In genomic region chr22:32325416-32325801, GRCh38 we compare ENCODE assay signal across 16 cellular contexts. TPM values are rescaled to one million over a fixed set of nuclear protein-coding genes. Genes with fewer than 3 reads are reported as not detected.
DNase-seq lines count a peak whose midpoint lies in the region; ATAC-seq, FAIRE-seq and TF ChIP-seq lines count a peak whose summit lies in the region.
"Had no signal": no experiment of that assay in that cellular context is flagged by ENCODE, and none has a peak within 500 bp of the region (broad histone marks: within the 10 kb centered on the region; RNA-seq: fewer than 3 reads in every experiment).

No MANE protein-coding gene starts in this region.

- peak overlapping the region; percentile 97 for H2BK12ac ChIP-seq in H1 (ENCODE audit: low read depth, low read length)

- H2BK20ac ChIP-seq in H1 (ENCODE audit: low read length): peak overlapping the region; percentile 88

- H4K91ac ChIP-seq in H1 (replicated peaks; ENCODE audit: insufficient read length, low read length): peak overlapping the region; percentile 96

- H2BK5ac ChIP-seq in H1 (ENCODE audit: low read depth, low read length): peak overlapping the region; percentile 94; the same call in 1 of the 2 replicates

- H4K5ac ChIP-seq in H1 (ENCODE audit: insufficient read length, low read depth, low read length): no peak overlapping the region

- H3K4me1 ChIP-seq in cardiac muscle cell (ENCODE audit: low read depth) (no peaks in the 10 kb centered on the region), H1 (replicated peaks in 1 of 4; ENCODE audit: control insufficient read depth in 3 of 4, insufficient read depth in 4 of 4, low read length in 3 of 4) (peaks cover 0 to 12% (median 10%) of the 10 kb centered on the region in 4 experiments; a peak in 6 of 7 replicates), gastrocnemius medialis (no peaks in the 10 kb centered on the region), hepatocyte (ENCODE audit: insufficient read depth) (no peaks in the 10 kb centered on the region)
- H3K4me1 ChIP-seq: uterus had no signal

- no peak for TF ChIP-seq POLR2A in H1 (IDR thresholded peaks at IDR 0.05; ENCODE audit: control extremely low read depth in 1 of 2, low read depth in 2 of 2, low read length in 2 of 2)
- TF ChIP-seq POLR2A in gastrocnemius medialis (IDR thresholded peaks at IDR 0.05): no peak

- no peak for FAIRE-seq in H1 (lab: Jason Lieb, UNC)

- no peaks in the 10 kb centered on the region for H3K27me3 ChIP-seq in cardiac muscle cell
- no peaks in the 10 kb centered on the region; a peak in 2 of 7 replicates for H3K27me3 ChIP-seq in H1 (replicated peaks in 1 of 4; ENCODE audit: control insufficient read depth in 3 of 4, extremely low read depth in 1 of 4, insufficient read depth in 3 of 4, low read length in 3 of 4)
- no peaks in the 10 kb centered on the region for H3K27me3 ChIP-seq in gastrocnemius medialis
- H3K27me3 ChIP-seq in hepatocyte: no peaks in the 10 kb centered on the region
- H3K27me3 ChIP-seq: uterus had no signal

- POLR2A ChIA-PET in H1 (lab: Charles Lee; ENCODE audit: partially characterized antibody): interaction anchor here (0.9 to 1.3 kb wide), 3 partner anchors 11 to 20 kb away, joined by 3 to 7 read pairs (median 4); no protein-coding TSS in a partner anchor

- no peak overlapping the region for H3K23ac ChIP-seq in H1 (ENCODE audit: insufficient read length)

- no peak overlapping the region for H3K4me3 ChIP-seq in cardiac muscle cell
- H3K4me3 ChIP-seq in H1 (ENCODE audit: extremely low read depth in 1 of 4, insufficient read depth in 2 of 4, low read depth in 3 of 4, low read length in 4 of 4): no peak overlapping the region
- H3K4me3 ChIP-seq in gastrocnemius medialis: no peak overlapping the region
- H3K4me3 ChIP-seq in hepatocyte: no peak overlapping the region
- H3K4me3 ChIP-seq: uterus had no signal

- TF ChIP-seq EP300 in H1 (IDR thresholded peaks at IDR 0.05; ENCODE audit: borderline replicate concordance in 1 of 2, low read depth in 2 of 2, low read length in 2 of 2): no peak

- ATAC-seq in left cardiac atrium (no peak), gastrocnemius medialis (no peak)
- ATAC-seq: activated T-cell treated with anti-CD3 and anti-CD28 coated beads, Interleukin-2, amount 50 U/mL, for 4 hours had no signal

- H3K79me2 ChIP-seq in H1 (ENCODE audit: control insufficient read depth in 1 of 2, insufficient read depth in 2 of 2, low read length in 2 of 2) (no peaks in the 10 kb centered on the region), hepatocyte (no peaks in the 10 kb centered on the region)

- no peak overlapping the region; a peak in 1 of 7 replicates for H3K9ac ChIP-seq in H1 (replicated peaks in 1 of 4; ENCODE audit: extremely low read depth in 1 of 4, low read depth in 3 of 4, low read length in 3 of 4)

- WGBS in H1 (ENCODE audit: extremely low coverage in 1 of 2, insufficient coverage in 1 of 2, insufficient read length in 1 of 2, insufficient replicate concordance in 2 of 2, low coverage in 1 of 2, low lambda C conversion rate in 2 of 2, missing lambda C conversion rate in 1 of 2), 2 experiments: 89% methylated on average over 9 of the region's 9 CpGs; no CpG with 5 or more reads in 1 of the 2 experiments
- WGBS in hepatocyte (ENCODE audit: low lambda C conversion rate, missing lambda C conversion rate): 67% methylated on average over 9 of the region's 9 CpGs

- CTCF ChIA-PET in H1 (lab: Charles Lee; ENCODE audit: partially characterized antibody): interaction anchor here (1.0 to 1.9 kb wide), 5 partner anchors 11 to 31 kb away, joined by 3 to 9 read pairs (median 3); no protein-coding TSS in a partner anchor

- intact Hi-C loops in left cardiac atrium (cut with DNase I) (no loop called here), gastrocnemius medialis (cut with DNase I; ENCODE audit: low total_unique reads) (no loop called here)

- peak overlapping the region; percentile 61; the same call in 1 of the 2 replicates for H2AK5ac ChIP-seq in H1 (ENCODE audit: low read depth, low read length)

- peak overlapping the region; percentile 87 for H3K4ac ChIP-seq in H1 (replicated peaks; ENCODE audit: insufficient read length, low read depth, low read length)

- no peaks in the 10 kb centered on the region for H3K36me3 ChIP-seq in cardiac muscle cell
- H3K36me3 ChIP-seq in H1 (ENCODE audit: control insufficient read depth in 2 of 4, insufficient read depth in 4 of 4, low read length in 3 of 4): no peaks in the 10 kb centered on the region
- no peaks in the 10 kb centered on the region for H3K36me3 ChIP-seq in gastrocnemius medialis
- H3K36me3 ChIP-seq in hepatocyte (replicated peaks; ENCODE audit: insufficient read depth, low read depth): no peaks in the 10 kb centered on the region
- H3K36me3 ChIP-seq: uterus had no signal

- DNase-seq in cardiac muscle cell (ENCODE audit: low read depth in 1 of 2, low spot score in 1 of 2) (peak; percentile 13 to 26), left cardiac atrium (no peak), NCI-H69 (lab: John Stamatoyannopoulos, UW) (peak; percentile 24), H1 (ENCODE audit: low read depth in 1 of 2, low spot score in 2 of 2) (no peak), ureter (ENCODE audit: low spot score) (peak; percentile 27), gastrocnemius medialis (no peak), hepatocyte (ENCODE audit: low spot score) (no peak)
- no peak for DNase-seq in activated CD4-positive, alpha-beta T cell treated with anti-CD3 and anti-CD28 coated beads for 1 hour
- DNase-seq: activated CD4-positive, alpha-beta T cell treated with anti-CD3 and anti-CD28 coated beads for 48 hours; activated T-cell treated with anti-CD3 and anti-CD28 coated beads, Interleukin-2, amount 50 U/mL, for 4 hours; effector memory CD4-positive, alpha-beta T cell; KG1; posterior cingulate gyrus; T-helper 2 cell; uterus had no signal

- peak overlapping the region; percentile 10 for H3K56ac ChIP-seq in H1 (replicated peaks; ENCODE audit: insufficient read length, low read depth, low read length)

- H4K20me1 ChIP-seq in H1 (replicated peaks in 1 of 2; ENCODE audit: control insufficient read depth in 1 of 2, insufficient read depth in 2 of 2, low read length in 2 of 2) (no peaks in the 10 kb centered on the region), hepatocyte (ENCODE audit: insufficient read depth, poor library complexity, severe bottlenecking) (no peaks in the 10 kb centered on the region)

- H3K14ac ChIP-seq in H1 (ENCODE audit: insufficient read length): no peak overlapping the region

- H3K79me1 ChIP-seq in H1 (ENCODE audit: low read depth, low read length): no peaks in the 10 kb centered on the region

- no peaks in the 10 kb centered on the region for H3K9me2 ChIP-seq in hepatocyte (replicated peaks; ENCODE audit: insufficient read depth)

- no peaks in the 10 kb centered on the region for H3K9me3 ChIP-seq in cardiac muscle cell (ENCODE audit: low read depth)
- H3K9me3 ChIP-seq in H1 (ENCODE audit: insufficient read depth in 2 of 2, low read depth in 1 of 2, low read length in 1 of 2): peaks cover 5% of the 10 kb centered on the region in 2 experiments; a peak in 3 of 4 replicates
- H3K9me3 ChIP-seq in gastrocnemius medialis: no peaks in the 10 kb centered on the region
- H3K9me3 ChIP-seq in hepatocyte (ENCODE audit: low read depth): no peaks in the 10 kb centered on the region
- H3K9me3 ChIP-seq: uterus had no signal

- H2BK120ac ChIP-seq in H1 (replicated peaks; ENCODE audit: low read depth, low read length): peak overlapping the region; percentile 47

- peaks cover 6% of the 10 kb centered on the region; the same call in 1 of the 2 replicates for H3K23me2 ChIP-seq in H1 (ENCODE audit: low read depth, low read length)

- no peak for TF ChIP-seq RAD21 in H1 (IDR thresholded peaks at IDR 0.05 in 1 of 2, conservative IDR thresholded peaks at IDR 0.05 in 1 of 2; ENCODE audit: low read depth in 2 of 2, low read length in 2 of 2)

- no peak overlapping the region for H2AFZ ChIP-seq in H1 (ENCODE audit: low read length)
- H2AFZ ChIP-seq in hepatocyte: no peak overlapping the region

- H2BK15ac ChIP-seq in H1 (ENCODE audit: low read length): peak overlapping the region; percentile 19; the same call in 1 of the 2 replicates

- peak overlapping the region; percentile 73; the same call in 1 of the 2 replicates for H4K8ac ChIP-seq in H1 (ENCODE audit: extremely low read depth, insufficient read depth, low read length)

- H3K4me2 ChIP-seq in H1 (ENCODE audit: insufficient read depth in 1 of 2, low read depth in 2 of 2, low read length in 2 of 2) (peak overlapping the region in 1 of 2 experiments; percentile 1; a peak in 1 of 4 replicates), hepatocyte (no peak overlapping the region)

- TF ChIP-seq CTCF in cardiac muscle cell (IDR thresholded peaks at IDR 0.05; ENCODE audit: low read depth, low read length) (no peak), H1 (IDR thresholded peaks at IDR 0.05; ENCODE audit: control extremely low read depth in 1 of 3, insufficient read depth in 1 of 3, low read depth in 1 of 3, low read length in 3 of 3) (no peak), gastrocnemius medialis (IDR thresholded peaks at IDR 0.05 in 4 of 5, conservative IDR thresholded peaks at IDR 0.05 in 1 of 5) (no peak), hepatocyte (IDR thresholded peaks at IDR 0.05; ENCODE audit: poor library complexity) (no peak)

- H3K18ac ChIP-seq in H1 (ENCODE audit: extremely low read depth, low read length): peak overlapping the region; percentile 95

- in situ Hi-C loops in gastrocnemius medialis (cut with MboI; ENCODE audit: low sequenced_read_pairs in 4 of 4): loop anchor here in 1 of 4 donors (25.0 kb wide), 1 partner anchor 88 kb away; no protein-coding TSS in a partner anchor

- H3K27ac ChIP-seq in cardiac muscle cell (no peak overlapping the region), H1 (ENCODE audit: low read depth, low read length) (peak overlapping the region; percentile 65; the same call in 1 of the 2 replicates), gastrocnemius medialis (no peak overlapping the region), hepatocyte (no peak overlapping the region)
- H3K27ac ChIP-seq: uterus had no signal

TF ChIP-seq in H1, 55 proteins besides CTCF, POLR2A, EP300 and RAD21 (continues in another document):
- TF ChIP-seq SP2 (IDR thresholded peaks at IDR 0.05; ENCODE audit: low read length): no peak
- no peak for TF ChIP-seq RXRA (IDR thresholded peaks at IDR 0.05; ENCODE audit: insufficient read depth, low read depth, low read length)

RNA-seq across cellular contexts. Expression of gene RFPL3, which starts 32.3 kb away (rescaled TPM):
- total RNA-seq in cardiac muscle cell: not detected in 2 replicates
- polyA plus RNA-seq in cardiac muscle cell: not detected in 2 replicates
- total RNA-seq in left cardiac atrium: not detected
- total RNA-seq in H1 (2021; fragmentation: NEBNext Ultra II Directional; extraction: Animal tissue kit (Norgen Biotek cat#: 25700)): 0.24 TPM in 1 of 2 replicates, not detected in the other
- 0.08 TPM in 2 replicates for polyA plus RNA-seq in H1 (2011; rRNA removed)
- 0.14 TPM for polyA plus RNA-seq in H1 (2011; cell fraction: cytosol; rRNA removed)
- polyA plus RNA-seq in H1 (2011; cell fraction: nucleus; rRNA removed): not detected
- polyA plus RNA-seq in H1 (2012, experiment 1 of 2): 0.17 to 0.18 TPM in 2 of 4 replicates, not detected in the others
- not detected for polyA plus RNA-seq in H1 (2012, experiment 2 of 2)
- 0.12 TPM for polyA plus RNA-seq in H1 (2013, experiment 1 of 2)
- polyA plus RNA-seq in H1 (2013, experiment 2 of 2): 0.24 TPM
- not detected in 2 replicates for polyA minus RNA-seq in H1 (2011; rRNA and poly(A)+ RNA removed)
- polyA minus RNA-seq in H1 (2011; cell fraction: cytosol; rRNA and poly(A)+ RNA removed): not detected
- polyA minus RNA-seq in H1 (2011; cell fraction: nucleus; rRNA and poly(A)+ RNA removed): not detected
- total RNA-seq in ureter: not detected
- not detected for total RNA-seq in gastrocnemius medialis
- not detected in 2 replicates for total RNA-seq in hepatocyte
- polyA plus RNA-seq in hepatocyte: not detected in 2 replicates
- total RNA-seq: activated T-cell treated with anti-CD3 and anti-CD28 coated beads, Interleukin-2, amount 50 U/mL, for 4 hours; liver; uterus had no signal
- polyA plus RNA-seq: liver had no signal

Comparison
In these comparisons a context has a peak if more than half of its experiments do, and no peak if none do; other contexts are left out.
1. DNase-seq: peak in cardiac muscle cell (2 of 2), NCI-H69 (single experiment) and ureter (single experiment); none in left cardiac atrium (single experiment), H1 (0 of 2), gastrocnemius medialis (0 of 2), activated CD4-positive, alpha-beta T cell treated with anti-CD3 and anti-CD28 coated beads for 1 hour (single experiment) and hepatocyte (single experiment).